Comparison of ENCODE assay signal across 4 cellular contexts in the genomic region with DNA sequence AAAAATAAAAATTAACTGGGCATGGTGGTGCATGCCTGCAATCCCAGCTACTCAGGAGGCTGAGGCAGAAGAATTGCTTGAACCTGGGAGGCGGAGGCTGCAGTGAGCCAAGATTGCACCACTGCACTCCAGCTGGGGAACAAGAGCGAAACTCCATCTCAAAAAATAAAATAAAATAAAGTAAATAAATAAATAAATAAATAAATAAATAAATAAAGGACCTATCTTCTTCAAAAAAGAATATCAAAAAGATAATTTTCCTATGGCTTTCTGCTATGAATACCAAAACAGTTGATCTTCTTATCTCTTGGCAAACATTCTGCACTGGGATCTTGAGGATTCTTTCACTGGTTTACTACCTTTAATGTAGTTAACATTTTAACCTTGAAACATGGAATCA.
DNase-seq lines count a peak whose midpoint lies in the region; ATAC-seq and TF ChIP-seq lines count a peak whose summit lies in the region.
"Not testable (repeated sequence)": the region's sequence is repeated elsewhere in the genome, so short reads cannot be mapped to it uniquely, and the experiment has no call there.

No MANE protein-coding gene starts in this region.

- H3K4me1 Mint-ChIP-seq in activated naive CD8-positive, alpha-beta T cell (ENCODE audit: low read depth): peaks cover 52% of the 10 kb centered on the region
- H3K4me1 Mint-ChIP-seq in memory B cell: peaks cover 32% of the 10 kb centered on the region

- peak overlapping the region; percentile 59 for H3K27ac Mint-ChIP-seq in activated naive CD8-positive, alpha-beta T cell
- peak overlapping the region; percentile 63 for H3K27ac Mint-ChIP-seq in memory B cell

- H3K79me2 ChIP-seq in OCI-LY3 (ENCODE audit: low read length): peaks cover 70% of the 10 kb centered on the region

- H3K9ac ChIP-seq in OCI-LY3 (ENCODE audit: low read length): not testable (repeated sequence)

- CTCF ChIA-PET in HEK293 (lab: Yijun Ruan, JAX): interaction anchor here (0.6 kb wide), 1 partner anchor 15 kb away, joined by 5 read pairs; no protein-coding TSS in a partner anchor

- POLR2A ChIA-PET in HEK293 (lab: Yijun Ruan, JAX): interaction anchor here (0.7 kb wide), 1 partner anchor 22 kb away, joined by 5 read pairs; no protein-coding TSS in a partner anchor

- H3K27me3 Mint-ChIP-seq in activated naive CD8-positive, alpha-beta T cell; memory B cell: not testable (repeated sequence)

- not testable (repeated sequence) for H3K27ac ChIP-seq in HEK293 (ENCODE audit: extremely low read depth, low read depth, low read length); OCI-LY3 (ENCODE audit: low read length)

- H3K9me3 Mint-ChIP-seq in activated naive CD8-positive, alpha-beta T cell (ENCODE audit: low read depth); memory B cell: not testable (repeated sequence)

- H3K27me3 ChIP-seq in OCI-LY3 (ENCODE audit: low read depth, low read length): not testable (repeated sequence)

- H3K4me3 ChIP-seq in HEK293 (ENCODE audit: low read depth, low read length); OCI-LY3 (ENCODE audit: low read length): not testable (repeated sequence)

- H3K36me3 Mint-ChIP-seq in activated naive CD8-positive, alpha-beta T cell; memory B cell: not testable (repeated sequence)

- H3K4me3 Mint-ChIP-seq in activated naive CD8-positive, alpha-beta T cell; memory B cell: not testable (repeated sequence)

- not testable (repeated sequence) for H3K4me1 ChIP-seq in HEK293 (ENCODE audit: control insufficient read depth, insufficient read depth, low read length)
- H3K4me1 ChIP-seq in OCI-LY3 (ENCODE audit: low read length): peaks cover 46% of the 10 kb centered on the region

- ATAC-seq in memory B cell (ENCODE audit: low read depth): not testable (repeated sequence)

- DNase-seq in memory B cell (ENCODE audit: low spot score in 2 of 2): not testable (repeated sequence)

- TF ChIP-seq CTCF in HEK293 (tag by site-specific recombination; IDR thresholded peaks at IDR 0.05); OCI-LY3 (IDR thresholded peaks at IDR 0.05; ENCODE audit: low read depth, low read length): not testable (repeated sequence)

- H3K36me3 ChIP-seq in HEK293 (ENCODE audit: control insufficient read depth in 2 of 2, insufficient read depth in 1 of 2, low read length in 2 of 2); OCI-LY3 (replicated peaks; ENCODE audit: low read depth, low read length): not testable (repeated sequence)

- not testable (repeated sequence) for H2AFZ ChIP-seq in OCI-LY3 (ENCODE audit: low read depth, low read length)

- peak overlapping the region; percentile 18 for H3K4me2 ChIP-seq in OCI-LY3 (ENCODE audit: low read length)

- not testable (repeated sequence) for H3K9me3 ChIP-seq in HEK293 (ENCODE audit: control insufficient read depth, insufficient read depth, low read depth, low read length); OCI-LY3 (ENCODE audit: insufficient read depth, low read length)

- H4K20me1 ChIP-seq in OCI-LY3 (ENCODE audit: insufficient read depth, low read length): peaks cover 59% of the 10 kb centered on the region

TF ChIP-seq in HEK293, 187 proteins besides CTCF, POLR2A, EP300 and RAD21 (continues in another document):
- TF ChIP-seq ZNF629 (tag by site-specific recombination; IDR thresholded peaks at IDR 0.05) (0 out of 2 replicates have a peak, but pooled peaks have one; percentile 35), ZNF510 (tag by site-specific recombination; IDR thresholded peaks at IDR 0.05; ENCODE audit: insufficient replicate concordance) (peak; percentile 28), ZNF394 (tag by site-specific recombination; IDR thresholded peaks at IDR 0.05; ENCODE audit: borderline replicate concordance) (peak; percentile 88), ZNF623 (tag by site-specific recombination; IDR thresholded peaks at IDR 0.05) (peak; percentile 61), ZNF140 (tag by site-specific recombination; IDR thresholded peaks at IDR 0.05) (peak; percentile 45; the same call in 1 of the 2 replicates), ZNF529 (tag by site-specific recombination; IDR thresholded peaks at IDR 0.05; ENCODE audit: insufficient replicate concordance) (peak; percentile 39), ZNF266 (tag by site-specific recombination; IDR thresholded peaks at IDR 0.05; ENCODE audit: low read depth) (0 out of 2 replicates have a peak, but pooled peaks have one; percentile 36), ZNF555 (tag by site-specific recombination; conservative IDR thresholded peaks at IDR 0.05) (peak; percentile 45), ZNF654 (tag by site-specific recombination; IDR thresholded peaks at IDR 0.05; ENCODE audit: low read depth) (peak; percentile 25)
- TF ChIP-seq, protein P1, sequence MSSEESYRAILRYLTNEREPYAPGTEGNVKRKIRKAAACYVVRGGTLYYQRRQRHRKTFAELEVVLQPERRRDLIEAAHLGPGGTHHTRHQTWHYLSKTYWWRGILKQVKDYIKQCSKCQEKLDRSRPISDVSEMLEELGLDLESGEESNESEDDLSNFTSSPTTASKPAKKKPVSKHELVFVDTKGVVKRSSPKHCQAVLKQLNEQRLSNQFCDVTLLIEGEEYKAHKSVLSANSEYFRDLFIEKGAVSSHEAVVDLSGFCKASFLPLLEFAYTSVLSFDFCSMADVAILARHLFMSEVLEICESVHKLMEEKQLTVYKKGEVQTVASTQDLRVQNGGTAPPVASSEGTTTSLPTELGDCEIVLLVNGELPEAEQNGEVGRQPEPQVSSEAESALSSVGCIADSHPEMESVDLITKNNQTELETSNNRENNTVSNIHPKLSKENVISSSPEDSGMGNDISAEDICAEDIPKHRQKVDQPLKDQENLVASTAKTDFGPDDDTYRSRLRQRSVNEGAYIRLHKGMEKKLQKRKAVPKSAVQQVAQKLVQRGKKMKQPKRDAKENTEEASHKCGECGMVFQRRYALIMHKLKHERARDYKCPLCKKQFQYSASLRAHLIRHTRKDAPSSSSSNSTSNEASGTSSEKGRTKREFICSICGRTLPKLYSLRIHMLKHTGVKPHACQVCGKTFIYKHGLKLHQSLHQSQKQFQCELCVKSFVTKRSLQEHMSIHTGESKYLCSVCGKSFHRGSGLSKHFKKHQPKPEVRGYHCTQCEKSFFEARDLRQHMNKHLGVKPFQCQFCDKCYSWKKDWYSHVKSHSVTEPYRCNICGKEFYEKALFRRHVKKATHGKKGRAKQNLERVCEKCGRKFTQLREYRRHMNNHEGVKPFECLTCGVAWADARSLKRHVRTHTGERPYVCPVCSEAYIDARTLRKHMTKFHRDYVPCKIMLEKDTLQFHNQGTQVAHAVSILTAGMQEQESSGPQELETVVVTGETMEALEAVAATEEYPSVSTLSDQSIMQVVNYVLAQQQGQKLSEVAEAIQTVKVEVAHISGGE (tag by site-specific recombination; conservative IDR thresholded peaks at IDR 0.05; ENCODE audit: low read depth): peak; percentile 56
- TF ChIP-seq, protein P2, sequence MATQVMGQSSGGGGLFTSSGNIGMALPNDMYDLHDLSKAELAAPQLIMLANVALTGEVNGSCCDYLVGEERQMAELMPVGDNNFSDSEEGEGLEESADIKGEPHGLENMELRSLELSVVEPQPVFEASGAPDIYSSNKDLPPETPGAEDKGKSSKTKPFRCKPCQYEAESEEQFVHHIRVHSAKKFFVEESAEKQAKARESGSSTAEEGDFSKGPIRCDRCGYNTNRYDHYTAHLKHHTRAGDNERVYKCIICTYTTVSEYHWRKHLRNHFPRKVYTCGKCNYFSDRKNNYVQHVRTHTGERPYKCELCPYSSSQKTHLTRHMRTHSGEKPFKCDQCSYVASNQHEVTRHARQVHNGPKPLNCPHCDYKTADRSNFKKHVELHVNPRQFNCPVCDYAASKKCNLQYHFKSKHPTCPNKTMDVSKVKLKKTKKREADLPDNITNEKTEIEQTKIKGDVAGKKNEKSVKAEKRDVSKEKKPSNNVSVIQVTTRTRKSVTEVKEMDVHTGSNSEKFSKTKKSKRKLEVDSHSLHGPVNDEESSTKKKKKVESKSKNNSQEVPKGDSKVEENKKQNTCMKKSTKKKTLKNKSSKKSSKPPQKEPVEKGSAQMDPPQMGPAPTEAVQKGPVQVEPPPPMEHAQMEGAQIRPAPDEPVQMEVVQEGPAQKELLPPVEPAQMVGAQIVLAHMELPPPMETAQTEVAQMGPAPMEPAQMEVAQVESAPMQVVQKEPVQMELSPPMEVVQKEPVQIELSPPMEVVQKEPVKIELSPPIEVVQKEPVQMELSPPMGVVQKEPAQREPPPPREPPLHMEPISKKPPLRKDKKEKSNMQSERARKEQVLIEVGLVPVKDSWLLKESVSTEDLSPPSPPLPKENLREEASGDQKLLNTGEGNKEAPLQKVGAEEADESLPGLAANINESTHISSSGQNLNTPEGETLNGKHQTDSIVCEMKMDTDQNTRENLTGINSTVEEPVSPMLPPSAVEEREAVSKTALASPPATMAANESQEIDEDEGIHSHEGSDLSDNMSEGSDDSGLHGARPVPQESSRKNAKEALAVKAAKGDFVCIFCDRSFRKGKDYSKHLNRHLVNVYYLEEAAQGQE (tag by site-specific recombination; IDR thresholded peaks at IDR 0.05): 0 out of 2 replicates have a peak, but pooled peaks have one; percentile 39
